In genomic region chr5:111512026-111512405, GRCh38 we compare ENCODE assay signal across 8 cellular contexts. TPM values are rescaled to one million over a fixed set of nuclear protein-coding genes. Genes with fewer than 3 reads are reported as not detected.
A peak's percentile ranks its signal among the peaks of the same experiment; 100 is the strongest.
DNase-seq lines count a peak whose midpoint lies in the region; ATAC-seq, FAIRE-seq and TF ChIP-seq lines count a peak whose summit lies in the region.

No MANE protein-coding gene starts in this region.

- TF ChIP-seq CTCF in astrocyte of the cerebellum (IDR thresholded peaks at IDR 0.05; ENCODE audit: low read depth, low read length, missing control alignments) (no peak), stomach (IDR thresholded peaks at IDR 0.05) (no peak)

- no peak for FAIRE-seq in urothelium cell line (lab: Jason Lieb, UNC)

- no peaks in the 10 kb centered on the region for H3K27me3 ChIP-seq in CD4-positive, alpha-beta memory T cell (ENCODE audit: insufficient read depth, low read length)
- no peaks in the 10 kb centered on the region for H3K27me3 ChIP-seq in stomach

- peak overlapping the region; percentile 94 to 99 (median 97) for H3K27ac Mint-ChIP-seq in CD4-positive, alpha-beta memory T cell
- peak overlapping the region; percentile 91 to 98 (median 97) for H3K27ac Mint-ChIP-seq in immature natural killer cell

- H3K27ac ChIP-seq in CD4-positive, alpha-beta memory T cell (ENCODE audit: low read depth, low read length), result peak overlapping the region; percentile 77
- peak overlapping the region; percentile 89 to 94 (median 90) for H3K27ac ChIP-seq in stomach

- peaks cover 0 to 3% (median 0%) of the 10 kb centered on the region in 8 donors for H3K9me3 Mint-ChIP-seq in CD4-positive, alpha-beta memory T cell
- H3K9me3 Mint-ChIP-seq in immature natural killer cell, result no peaks in the 10 kb centered on the region

- H3K36me3 ChIP-seq in CD4-positive, alpha-beta memory T cell (ENCODE audit: insufficient read depth, low read length), result no peaks in the 10 kb centered on the region
- no peaks in the 10 kb centered on the region for H3K36me3 ChIP-seq in stomach

- peak; percentile 15 for ATAC-seq in GM21367 (IDR thresholded peaks at IDR 0.05; ENCODE audit: unreplicated experiment)

- no peaks in the 10 kb centered on the region for H3K9me3 ChIP-seq in CD4-positive, alpha-beta memory T cell (ENCODE audit: control insufficient read depth in 1 of 2, low read length in 2 of 2)
- H3K9me3 ChIP-seq in stomach, result no peaks in the 10 kb centered on the region

- H3K36me3 Mint-ChIP-seq in CD4-positive, alpha-beta memory T cell, result peaks cover 0 to 10% of the 10 kb centered on the region in 2 donors
- no peaks in the 10 kb centered on the region for H3K36me3 Mint-ChIP-seq in immature natural killer cell

- DNase-seq in CD4-positive, alpha-beta memory T cell, result no peak
- DNase-seq in NCI-H1105 (lab: John Stamatoyannopoulos, UW), result peak; percentile 54
- DNase-seq in astrocyte of the cerebellum (ENCODE audit: low read depth), result no peak
- DNase-seq in immature natural killer cell, result no peak
- DNase-seq in stomach, result no peak
- DNase-seq in foreskin melanocyte, result no peak
- no peak for DNase-seq in urothelium cell line (ENCODE audit: low spot score)

- TF ChIP-seq EP300 in stomach (IDR thresholded peaks at IDR 0.05), result no peak

- intact Hi-C loops in CD4-positive, alpha-beta memory T cell (cut with micrococcal nuclease), result loop anchor here (1.0 to 10.0 kb wide), 4 partner anchors 18 to 2003 kb away; partner anchors contain the start of genes SLC25A46 and YTHDC2
- intact Hi-C loops in stomach (cut with DNase I; ENCODE audit: low total_unique reads), result no loop called here

- peaks cover 35% of the 10 kb centered on the region for H3K4me1 ChIP-seq in CD4-positive, alpha-beta memory T cell (ENCODE audit: insufficient read depth, low read length)
- peaks cover 0 to 49% (median 29%) of the 10 kb centered on the region in 4 donors for H3K4me1 ChIP-seq in stomach

- POLR2A ChIA-PET in CD4-positive, alpha-beta memory T cell (lab: Charles Lee; ENCODE audit: partially characterized antibody), result interaction anchor here (0.8 to 3.2 kb wide), 11 partner anchors 9 to 1822 kb away, joined by 3 to 16 read pairs (median 4); partner anchors contain the start of gene MAN2A1

- peak overlapping the region; percentile 98 to 99 (median 98) for H3K4me3 Mint-ChIP-seq in CD4-positive, alpha-beta memory T cell
- H3K4me3 Mint-ChIP-seq in immature natural killer cell, result peak overlapping the region; percentile 93 to 99 (median 97)

- WGBS in stomach, 5 donors, result 0 to 1% (median 1%) methylated on average over 13 to 25 of the region's 25 CpGs

- in situ Hi-C loops in astrocyte of the cerebellum (cut with HindIII; ENCODE audit: low sequenced_read_pairs), result no loop called here

- H3K4me3 ChIP-seq in CD4-positive, alpha-beta memory T cell (ENCODE audit: low read length in 2 of 2), result peak overlapping the region; percentile 37 to 77
- peak overlapping the region; percentile 82 for H3K4me3 ChIP-seq in astrocyte of the cerebellum (ENCODE audit: low read depth, low read length)
- H3K4me3 ChIP-seq in stomach, result peak overlapping the region; percentile 61 to 90 (median 76)

- peaks cover 24 to 52% (median 29%) of the 10 kb centered on the region in 4 donors for H3K4me1 Mint-ChIP-seq in CD4-positive, alpha-beta memory T cell
- peaks cover 51 to 62% of the 10 kb centered on the region in 2 donors for H3K4me1 Mint-ChIP-seq in immature natural killer cell

- no peaks in the 10 kb centered on the region for H3K27me3 Mint-ChIP-seq in CD4-positive, alpha-beta memory T cell
- peaks cover 3 to 8% (median 5%) of the 10 kb centered on the region in 3 donors for H3K27me3 Mint-ChIP-seq in immature natural killer cell (ENCODE audit: low read depth in 3 of 3)

- TF ChIP-seq POLR2A in stomach (IDR thresholded peaks at IDR 0.05), result no peak

- CTCF ChIA-PET in CD4-positive, alpha-beta memory T cell (lab: Charles Lee; ENCODE audit: partially characterized antibody), result interaction anchor here (1.5 to 4.5 kb wide), 4 partner anchors 12 to 635 kb away, joined by 3 to 24 read pairs (median 4); no protein-coding TSS in a partner anchor

RNA-seq across cellular contexts. Expression of gene STARD4, which starts 0.3 kb away (rescaled TPM):
- 10 to 100 TPM; 12.4 to 17.2 TPM for total RNA-seq in CD4-positive, alpha-beta memory T cell
- polyA plus RNA-seq in CD4-positive, alpha-beta memory T cell, result 1 to 10 TPM; 4.5 to 5.5 TPM
- polyA plus RNA-seq in immature natural killer cell (10 to 100 TPM in 2 of 3 donors, 1 to 10 TPM in 1; 8.8 to 12.8 (median 11.8) TPM), stomach (10 to 100 TPM in 1 of 3 donors, 1 to 10 TPM in 2; 4.4 to 15.0 (median 8.9) TPM)
- 10 to 100 TPM in 3 of 5 donors, 1 to 10 TPM in 2; 4.7 to 45.5 (median 24.1) TPM for total RNA-seq in stomach
